ENCODE assay signal across 26 cellular contexts in genomic region chr6:36843169-36843568, GRCh38. TPM values are rescaled to one million over a fixed set of nuclear protein-coding genes. Genes with fewer than 3 reads are reported as not detected.
DNase-seq lines count a peak whose midpoint lies in the region; ATAC-seq lines count a peak whose summit lies in the region.
"Had no signal": no experiment of that assay in that cellular context is flagged by ENCODE, and none has a peak within 500 bp of the region (broad histone marks: within the 10 kb centered on the region; RNA-seq: fewer than 3 reads in every experiment).

No MANE protein-coding gene starts in this region.

- H3K4me1 ChIP-seq in right cardiac atrium (ENCODE audit: control insufficient read depth, insufficient read depth, low read length) (peaks cover 8% of the 10 kb centered on the region), skeletal muscle tissue (ENCODE audit: control insufficient read depth in 3 of 3, insufficient read depth in 3 of 3, low read length in 3 of 3) (peaks cover 33 to 55% (median 41%) of the 10 kb centered on the region in 3 donors)

- ATAC-seq in activated T-helper 17 cell treated with anti-CD3 and anti-CD28 coated beads, Interleukin-2, amount 50 U/mL, for 72 hours (replicated peaks) = no peak
- ATAC-seq in right cardiac atrium (no peak), HG02970 (IDR thresholded peaks at IDR 0.05; ENCODE audit: low FRiP score, unreplicated experiment) (no peak)
- ATAC-seq: CD8-positive, alpha-beta T cell; GM23338; PC-3 had no signal

- no peaks in the 10 kb centered on the region for H3K9me3 Mint-ChIP-seq in activated T-helper 17 cell treated with anti-CD3 and anti-CD28 coated beads, Interleukin-2, amount 50 U/mL, for 72 hours
- H3K9me3 Mint-ChIP-seq in activated CD4-positive, alpha-beta T cell treated with anti-CD3 and anti-CD28 coated beads, Interleukin-2, amount 10 ng/mL, durations not matched to agents 24 days and 14 days = no peaks in the 10 kb centered on the region
- H3K9me3 Mint-ChIP-seq: CD8-positive, alpha-beta T cell; GM23338; H9 had no signal

- DNase-seq in MG63 (peak; percentile 38), right cardiac atrium (no peak), NOMO-1 treated with DMSO at 0.1 percent for 48 hours (lab: John Stamatoyannopoulos, UW; ENCODE audit: unreplicated experiment) (no peak)
- DNase-seq in activated CD4-positive, alpha-beta T cell treated with anti-CD3 and anti-CD28 coated beads, Interleukin-2, amount 10 ng/mL, durations not matched to agents 24 days and 14 days = no peak
- DNase-seq: Caco-2; CD8-positive, alpha-beta T cell; EL; GDM1; H9; KBM-7; NCI-H2029; NCI-H446; NCI-H524 treated with DMSO at 0.1 percent for 48 hours; NCI-H774; PC-3; SHP77 had no signal

- 72% methylated on average over 4 of the region's 4 CpGs for WGBS in right cardiac atrium

- H3K4me1 Mint-ChIP-seq in activated T-helper 17 cell treated with anti-CD3 and anti-CD28 coated beads, Interleukin-2, amount 50 U/mL, for 72 hours = no peaks in the 10 kb centered on the region
- peaks cover 7% of the 10 kb centered on the region for H3K4me1 Mint-ChIP-seq in activated CD4-positive, alpha-beta T cell treated with anti-CD3 and anti-CD28 coated beads, Interleukin-2, amount 10 ng/mL, durations not matched to agents 24 days and 14 days

- H3K27me3 ChIP-seq in MG63 (0 out of 2 replicates have a peak, but pooled peaks cover 2% of the 10 kb centered on the region), right cardiac atrium (ENCODE audit: control insufficient read depth, insufficient read depth) (no peaks in the 10 kb centered on the region), skeletal muscle tissue (ENCODE audit: control insufficient read depth in 3 of 3, insufficient read depth in 3 of 3, low read length in 3 of 3) (peaks cover 0 to 7% (median 0%) of the 10 kb centered on the region in 3 donors)

- intact Hi-C loops in right cardiac atrium (cut with DNase I) = no loop called here
- intact Hi-C loops in activated CD4-positive, alpha-beta T cell treated with anti-CD3 and anti-CD28 coated beads, Interleukin-2, amount 10 ng/mL, durations not matched to agents 24 days and 14 days (cut with micrococcal nuclease) = no loop called here

- peaks cover 12% of the 10 kb centered on the region for H3K27me3 Mint-ChIP-seq in activated T-helper 17 cell treated with anti-CD3 and anti-CD28 coated beads, Interleukin-2, amount 50 U/mL, for 72 hours
- peaks cover 17% of the 10 kb centered on the region for H3K27me3 Mint-ChIP-seq in activated CD4-positive, alpha-beta T cell treated with anti-CD3 and anti-CD28 coated beads, Interleukin-2, amount 10 ng/mL, durations not matched to agents 24 days and 14 days

- H3K9me3 ChIP-seq in MG63 (no peaks in the 10 kb centered on the region), right cardiac atrium (ENCODE audit: control insufficient read depth, low read length) (no peaks in the 10 kb centered on the region), skeletal muscle tissue (ENCODE audit: control insufficient read depth in 3 of 3, low read length in 3 of 3) (no peaks in the 10 kb centered on the region)
- H3K9me3 ChIP-seq: Caco-2 had no signal

- H3K36me3 Mint-ChIP-seq in activated T-helper 17 cell treated with anti-CD3 and anti-CD28 coated beads, Interleukin-2, amount 50 U/mL, for 72 hours (ENCODE audit: low read depth) = peaks cover 6% of the 10 kb centered on the region
- no peaks in the 10 kb centered on the region for H3K36me3 Mint-ChIP-seq in activated CD4-positive, alpha-beta T cell treated with anti-CD3 and anti-CD28 coated beads, Interleukin-2, amount 10 ng/mL, durations not matched to agents 24 days and 14 days (ENCODE audit: low read depth)
- H3K36me3 Mint-ChIP-seq: CD8-positive, alpha-beta T cell had no signal

- H3K9ac ChIP-seq in skeletal muscle tissue (ENCODE audit: low read depth in 1 of 3, low read length in 3 of 3) = peak overlapping the region in 2 of 3 donors; percentile 62 to 70

- peak overlapping the region; percentile 96 for H3K27ac ChIP-seq in right cardiac atrium (ENCODE audit: low read length)
- peak overlapping the region; percentile 72 for H3K27ac ChIP-seq in skeletal muscle tissue (ENCODE audit: low read depth, low read length)
- H3K27ac ChIP-seq: C4-2B had no signal

- H3K4me3 ChIP-seq in MG63 (no peak overlapping the region), right cardiac atrium (ENCODE audit: low read length) (peak overlapping the region; percentile 41), skeletal muscle tissue (ENCODE audit: low read length in 3 of 3) (peak overlapping the region in 1 of 3 donors; percentile 22)
- H3K4me3 ChIP-seq: GM12878, GM23338 had no signal

- peak overlapping the region; percentile 68 for H3K27ac Mint-ChIP-seq in activated T-helper 17 cell treated with anti-CD3 and anti-CD28 coated beads, Interleukin-2, amount 50 U/mL, for 72 hours
- no peak overlapping the region for H3K27ac Mint-ChIP-seq in activated CD4-positive, alpha-beta T cell treated with anti-CD3 and anti-CD28 coated beads, Interleukin-2, amount 10 ng/mL, durations not matched to agents 24 days and 14 days
- H3K27ac Mint-ChIP-seq: B cell; CD8-positive, alpha-beta T cell; GM23338; H9 had no signal

- H3K4me3 Mint-ChIP-seq in activated T-helper 17 cell treated with anti-CD3 and anti-CD28 coated beads, Interleukin-2, amount 50 U/mL, for 72 hours = no peak overlapping the region
- H3K4me3 Mint-ChIP-seq in activated CD4-positive, alpha-beta T cell treated with anti-CD3 and anti-CD28 coated beads, Interleukin-2, amount 10 ng/mL, durations not matched to agents 24 days and 14 days = no peak overlapping the region
- H3K4me3 Mint-ChIP-seq: B cell; CD8-positive, alpha-beta T cell; GM23338; H9 had no signal

- H3K36me3 ChIP-seq in MG63 (no peaks in the 10 kb centered on the region), skeletal muscle tissue (ENCODE audit: control insufficient read depth in 3 of 3, insufficient read depth in 3 of 3, low read length in 3 of 3) (no peaks in the 10 kb centered on the region)

RNA-seq across cellular contexts. Expression of gene CPNE5, which starts 3.9 kb away (rescaled TPM):
- total RNA-seq in MG63 (2014; rRNA removed; shearing (Covaris generic); ENCODE audit: low replicate concordance) = 0.59 TPM in 1 of 2 replicates, not detected in the other
- total RNA-seq in activated T-helper 17 cell treated with anti-CD3 and anti-CD28 coated beads, Interleukin-2, amount 50 U/mL, for 72 hours = 1 to 10 TPM; 2.2 to 3.9 TPM
- total RNA-seq in right cardiac atrium (10 to 100 TPM; 31.7 to 80.9 (median 70.3) TPM), skeletal muscle tissue (6.3 TPM)
- 27.5 TPM for polyA plus RNA-seq in right cardiac atrium
- 0.31 and 0.65 TPM in 2 replicates for total RNA-seq in activated CD4-positive, alpha-beta T cell treated with anti-CD3 and anti-CD28 coated beads, Interleukin-2, amount 10 ng/mL, durations not matched to agents 24 days and 14 days
- total RNA-seq: Caco-2, LHCN-M2, MCF 10A, PC-3, RPMI7951 had no signal

RNA-seq across cellular contexts. Expression of gene PPIL1, which starts 31.4 kb away (rescaled TPM):
- total RNA-seq in MG63 (2014; rRNA removed; shearing (Covaris generic); ENCODE audit: low replicate concordance) = 52.9 and 54.4 TPM in 2 replicates
- total RNA-seq in activated T-helper 17 cell treated with anti-CD3 and anti-CD28 coated beads, Interleukin-2, amount 50 U/mL, for 72 hours = 10 to 100 TPM; 23.6 to 60.3 TPM
- total RNA-seq in right cardiac atrium (10 to 100 TPM; 49.4 to 72.4 (median 63.7) TPM), skeletal muscle tissue (24.0 TPM)
- 75.6 TPM for polyA plus RNA-seq in right cardiac atrium
- 65.0 and 65.1 TPM in 2 replicates for total RNA-seq in activated CD4-positive, alpha-beta T cell treated with anti-CD3 and anti-CD28 coated beads, Interleukin-2, amount 10 ng/mL, durations not matched to agents 24 days and 14 days

RNA-seq across cellular contexts. Expression of gene C6orf89, which starts 42.6 kb away (rescaled TPM):
- total RNA-seq in MG63 (2014; rRNA removed; shearing (Covaris generic); ENCODE audit: low replicate concordance) = 19.6 and 32.0 TPM in 2 replicates
- 10 to 100 TPM; 39.3 to 47.0 TPM for total RNA-seq in activated T-helper 17 cell treated with anti-CD3 and anti-CD28 coated beads, Interleukin-2, amount 50 U/mL, for 72 hours
- 10 to 100 TPM; 69.4 to 83.9 (median 79.1) TPM for total RNA-seq in right cardiac atrium
- 53.2 TPM for polyA plus RNA-seq in right cardiac atrium
- total RNA-seq in skeletal muscle tissue = 22.4 TPM
- 25.9 and 27.4 TPM in 2 replicates for total RNA-seq in activated CD4-positive, alpha-beta T cell treated with anti-CD3 and anti-CD28 coated beads, Interleukin-2, amount 10 ng/mL, durations not matched to agents 24 days and 14 days
